2 cellular contexts compared by ENCODE assay signal in genomic region chr4:64516176-64516575, GRCh38.
TF ChIP-seq lines count a peak whose summit lies in the region.

No MANE protein-coding gene starts in this region.

TF ChIP-seq in HepG2, 621 proteins besides CTCF, POLR2A, EP300 and RAD21 (continued from another document):
- TF ChIP-seq ZXDC (CRISPR knock-in tag; IDR thresholded peaks at IDR 0.05) (no peak), ZFP37 (CRISPR knock-in tag; IDR thresholded peaks at IDR 0.05; ENCODE audit: borderline replicate concordance) (no peak), ZNF879 (CRISPR knock-in tag; IDR thresholded peaks at IDR 0.05) (no peak), NR2F2 (IDR thresholded peaks at IDR 0.05; ENCODE audit: borderline replicate concordance, low read depth) (no peak), CEBPG (CRISPR knock-in tag; IDR thresholded peaks at IDR 0.05) (no peak), MAFK (conservative IDR thresholded peaks at IDR 0.05 in 1 of 2, IDR thresholded peaks at IDR 0.05 in 1 of 2; ENCODE audit: low read length in 2 of 2) (peak; percentile 56 to 63; a peak in 3 of 4 replicates), ATF5 (CRISPR knock-in tag; IDR thresholded peaks at IDR 0.05; ENCODE audit: low read depth) (no peak), ZNF18 (CRISPR knock-in tag; IDR thresholded peaks at IDR 0.05; ENCODE audit: insufficient replicate concordance) (no peak), NFE2L2 (IDR thresholded peaks at IDR 0.05; ENCODE audit: low read length) (peak; percentile 70), IRF1 (CRISPR knock-in tag; IDR thresholded peaks at IDR 0.05; ENCODE audit: low read depth) (no peak), MAFF (IDR thresholded peaks at IDR 0.05; ENCODE audit: low read depth, low read length) (peak; percentile 64; the same call in 1 of the 2 replicates), MYNN (CRISPR knock-in tag; IDR thresholded peaks at IDR 0.05; ENCODE audit: low read depth) (no peak), ZNF143 (CRISPR knock-in tag; IDR thresholded peaks at IDR 0.05) (no peak), NR1H2 (CRISPR knock-in tag; IDR thresholded peaks at IDR 0.05; ENCODE audit: borderline replicate concordance, low read depth) (no peak)
- TF ChIP-seq, protein P1, sequence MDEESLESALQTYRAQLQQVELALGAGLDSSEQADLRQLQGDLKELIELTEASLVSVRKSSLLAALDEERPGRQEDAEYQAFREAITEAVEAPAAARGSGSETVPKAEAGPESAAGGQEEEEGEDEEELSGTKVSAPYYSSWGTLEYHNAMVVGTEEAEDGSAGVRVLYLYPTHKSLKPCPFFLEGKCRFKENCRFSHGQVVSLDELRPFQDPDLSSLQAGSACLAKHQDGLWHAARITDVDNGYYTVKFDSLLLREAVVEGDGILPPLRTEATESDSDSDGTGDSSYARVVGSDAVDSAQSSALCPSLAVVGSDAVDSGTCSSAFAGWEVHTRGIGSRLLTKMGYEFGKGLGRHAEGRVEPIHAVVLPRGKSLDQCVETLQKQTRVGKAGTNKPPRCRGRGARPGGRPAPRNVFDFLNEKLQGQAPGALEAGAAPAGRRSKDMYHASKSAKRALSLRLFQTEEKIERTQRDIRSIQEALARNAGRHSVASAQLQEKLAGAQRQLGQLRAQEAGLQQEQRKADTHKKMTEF (CRISPR knock-in tag; IDR thresholded peaks at IDR 0.05), result no peak
- TF ChIP-seq, protein P2, sequence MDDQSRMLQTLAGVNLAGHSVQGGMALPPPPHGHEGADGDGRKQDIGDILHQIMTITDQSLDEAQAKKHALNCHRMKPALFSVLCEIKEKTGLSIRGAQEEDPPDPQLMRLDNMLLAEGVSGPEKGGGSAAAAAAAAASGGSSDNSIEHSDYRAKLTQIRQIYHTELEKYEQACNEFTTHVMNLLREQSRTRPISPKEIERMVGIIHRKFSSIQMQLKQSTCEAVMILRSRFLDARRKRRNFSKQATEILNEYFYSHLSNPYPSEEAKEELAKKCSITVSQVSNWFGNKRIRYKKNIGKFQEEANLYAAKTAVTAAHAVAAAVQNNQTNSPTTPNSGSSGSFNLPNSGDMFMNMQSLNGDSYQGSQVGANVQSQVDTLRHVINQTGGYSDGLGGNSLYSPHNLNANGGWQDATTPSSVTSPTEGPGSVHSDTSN (CRISPR knock-in tag; IDR thresholded peaks at IDR 0.05; ENCODE audit: borderline replicate concordance), result no peak
TF ChIP-seq in HepG2: peak in this region for 3.

TF ChIP-seq in K562, 482 proteins besides CTCF, POLR2A, EP300 and RAD21 (continued from another document):
- TF ChIP-seq UBTF (IDR thresholded peaks at IDR 0.05; ENCODE audit: borderline replicate concordance in 1 of 2, low read depth in 2 of 2, low read length in 2 of 2), result no peak
- TF ChIP-seq, protein P3, sequence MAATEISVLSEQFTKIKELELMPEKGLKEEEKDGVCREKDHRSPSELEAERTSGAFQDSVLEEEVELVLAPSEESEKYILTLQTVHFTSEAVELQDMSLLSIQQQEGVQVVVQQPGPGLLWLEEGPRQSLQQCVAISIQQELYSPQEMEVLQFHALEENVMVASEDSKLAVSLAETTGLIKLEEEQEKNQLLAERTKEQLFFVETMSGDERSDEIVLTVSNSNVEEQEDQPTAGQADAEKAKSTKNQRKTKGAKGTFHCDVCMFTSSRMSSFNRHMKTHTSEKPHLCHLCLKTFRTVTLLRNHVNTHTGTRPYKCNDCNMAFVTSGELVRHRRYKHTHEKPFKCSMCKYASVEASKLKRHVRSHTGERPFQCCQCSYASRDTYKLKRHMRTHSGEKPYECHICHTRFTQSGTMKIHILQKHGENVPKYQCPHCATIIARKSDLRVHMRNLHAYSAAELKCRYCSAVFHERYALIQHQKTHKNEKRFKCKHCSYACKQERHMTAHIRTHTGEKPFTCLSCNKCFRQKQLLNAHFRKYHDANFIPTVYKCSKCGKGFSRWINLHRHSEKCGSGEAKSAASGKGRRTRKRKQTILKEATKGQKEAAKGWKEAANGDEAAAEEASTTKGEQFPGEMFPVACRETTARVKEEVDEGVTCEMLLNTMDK (IDR thresholded peaks at IDR 0.05; ENCODE audit: borderline replicate concordance, insufficient read depth, low read depth, low read length, poor library complexity, severe bottlenecking), result no peak
- TF ChIP-seq ZHX1 (conservative IDR thresholded peaks at IDR 0.05; ENCODE audit: low read length), result no peak
- TF ChIP-seq KDM2B (CRISPR knock-in tag; IDR thresholded peaks at IDR 0.05), result no peak
- no peak for TF ChIP-seq PRPF4 (IDR thresholded peaks at IDR 0.05; ENCODE audit: insufficient read depth, low read depth, low read length, poor library complexity, severe bottlenecking)
- no peak for TF ChIP-seq NFXL1 (CRISPR knock-in tag; IDR thresholded peaks at IDR 0.05)
